Comparison of ENCODE assay signal across 8 cellular contexts in genomic region chr1:100075773-100076172, GRCh38. TPM values are rescaled to one million over a fixed set of nuclear protein-coding genes. Genes with fewer than 3 reads are reported as not detected.
DNase-seq lines count a peak whose midpoint lies in the region; ATAC-seq lines count a peak whose summit lies in the region.

No MANE protein-coding gene starts in this region.

- CTCF ChIA-PET in naive thymus-derived CD4-positive, alpha-beta T cell (lab: Charles Lee) = no interaction called here

- no peaks in the 10 kb centered on the region for H3K4me1 ChIP-seq in naive thymus-derived CD4-positive, alpha-beta T cell (ENCODE audit: control insufficient read depth in 2 of 2, insufficient read depth in 2 of 2, low read length in 2 of 2)

- H3K4me1 Mint-ChIP-seq in naive thymus-derived CD4-positive, alpha-beta T cell = peaks cover 0 to 11% (median 3%) of the 10 kb centered on the region in 7 donors

- peak overlapping the region in 6 of 9 donors; percentile 12 to 70 (median 48) for H3K27ac Mint-ChIP-seq in naive thymus-derived CD4-positive, alpha-beta T cell

- H3K4me3 Mint-ChIP-seq in naive thymus-derived CD4-positive, alpha-beta T cell = no peak overlapping the region

- DNase-seq in naive thymus-derived CD4-positive, alpha-beta T cell = no peak
- no peak for DNase-seq in stimulated activated CD4-positive, alpha-beta T cell treated with anti-CD3 and anti-CD28 coated beads, Interleukin-4, amount 100 ng/mL, for 1 hour
- DNase-seq in LoVo (ENCODE audit: low spot score) (no peak), H4 (ENCODE audit: low spot score) (no peak)
- no peak for DNase-seq in activated CD4-positive, alpha-beta T cell treated with anti-CD3 and anti-CD28 coated beads, Interleukin-2, amount 50 U/mL, for 4 hours

- no peak overlapping the region for H3K27ac ChIP-seq in naive thymus-derived CD4-positive, alpha-beta T cell (ENCODE audit: low read depth, low read length)

- intact Hi-C loops in naive thymus-derived CD4-positive, alpha-beta T cell (cut with micrococcal nuclease) = no loop called here

- peaks cover 24 to 76% (median 36%) of the 10 kb centered on the region in 3 experiments for H3K36me3 ChIP-seq in naive thymus-derived CD4-positive, alpha-beta T cell (ENCODE audit: control insufficient read depth in 2 of 3, insufficient read depth in 3 of 3, low read length in 3 of 3)

- H3K9me3 ChIP-seq in naive thymus-derived CD4-positive, alpha-beta T cell (ENCODE audit: control insufficient read depth in 2 of 3, low read length in 3 of 3) = no peaks in the 10 kb centered on the region

- no peaks in the 10 kb centered on the region for H3K9me3 Mint-ChIP-seq in naive thymus-derived CD4-positive, alpha-beta T cell

- H3K27me3 ChIP-seq in naive thymus-derived CD4-positive, alpha-beta T cell (ENCODE audit: control insufficient read depth in 2 of 2, insufficient read depth in 2 of 2, low read length in 2 of 2) = no peaks in the 10 kb centered on the region

- no peaks in the 10 kb centered on the region for H3K27me3 Mint-ChIP-seq in naive thymus-derived CD4-positive, alpha-beta T cell

- ATAC-seq in GM18858 (IDR thresholded peaks at IDR 0.05; ENCODE audit: unreplicated experiment) = peak; percentile 40
- ATAC-seq in GM21619 (IDR thresholded peaks at IDR 0.05; ENCODE audit: unreplicated experiment) = peak; percentile 46
- ATAC-seq in HG03457 (IDR thresholded peaks at IDR 0.05; ENCODE audit: unreplicated experiment) = peak; percentile 47
- no peak for ATAC-seq in naive thymus-derived CD4-positive, alpha-beta T cell

- H3K36me3 Mint-ChIP-seq in naive thymus-derived CD4-positive, alpha-beta T cell = peaks cover 10 to 45% (median 34%) of the 10 kb centered on the region in 5 donors

- POLR2A ChIA-PET in naive thymus-derived CD4-positive, alpha-beta T cell (lab: Charles Lee) = no interaction called here

- no peak overlapping the region for H3K4me3 ChIP-seq in naive thymus-derived CD4-positive, alpha-beta T cell (ENCODE audit: low read length)

RNA-seq across cellular contexts. Expression of gene SASS6, which starts 57.0 kb away (rescaled TPM):
- 10 to 100 TPM in 1 of 5 experiments, 1 to 10 TPM in 4; 2.5 to 11.6 (median 5.6) TPM for total RNA-seq in naive thymus-derived CD4-positive, alpha-beta T cell
- polyA plus RNA-seq in naive thymus-derived CD4-positive, alpha-beta T cell = 1 to 10 TPM; 1.5 to 3.0 TPM
- 8.1 and 9.4 TPM in 2 replicates for total RNA-seq in H4 (2014; rRNA removed; shearing (Covaris generic))

RNA-seq across cellular contexts. Expression of gene TRMT13, which starts 57.2 kb away (rescaled TPM):
- 10 to 100 TPM; 15.3 to 60.3 (median 23.9) TPM for total RNA-seq in naive thymus-derived CD4-positive, alpha-beta T cell
- 10 to 100 TPM in 1 of 2 donors, 1 to 10 TPM in 1; 8.7 to 13.1 TPM for polyA plus RNA-seq in naive thymus-derived CD4-positive, alpha-beta T cell
- total RNA-seq in H4 (2014; rRNA removed; shearing (Covaris generic)) = 4.0 and 7.6 TPM in 2 replicates
